ENCODE assay signal across 12 cellular contexts in the genomic region with DNA sequence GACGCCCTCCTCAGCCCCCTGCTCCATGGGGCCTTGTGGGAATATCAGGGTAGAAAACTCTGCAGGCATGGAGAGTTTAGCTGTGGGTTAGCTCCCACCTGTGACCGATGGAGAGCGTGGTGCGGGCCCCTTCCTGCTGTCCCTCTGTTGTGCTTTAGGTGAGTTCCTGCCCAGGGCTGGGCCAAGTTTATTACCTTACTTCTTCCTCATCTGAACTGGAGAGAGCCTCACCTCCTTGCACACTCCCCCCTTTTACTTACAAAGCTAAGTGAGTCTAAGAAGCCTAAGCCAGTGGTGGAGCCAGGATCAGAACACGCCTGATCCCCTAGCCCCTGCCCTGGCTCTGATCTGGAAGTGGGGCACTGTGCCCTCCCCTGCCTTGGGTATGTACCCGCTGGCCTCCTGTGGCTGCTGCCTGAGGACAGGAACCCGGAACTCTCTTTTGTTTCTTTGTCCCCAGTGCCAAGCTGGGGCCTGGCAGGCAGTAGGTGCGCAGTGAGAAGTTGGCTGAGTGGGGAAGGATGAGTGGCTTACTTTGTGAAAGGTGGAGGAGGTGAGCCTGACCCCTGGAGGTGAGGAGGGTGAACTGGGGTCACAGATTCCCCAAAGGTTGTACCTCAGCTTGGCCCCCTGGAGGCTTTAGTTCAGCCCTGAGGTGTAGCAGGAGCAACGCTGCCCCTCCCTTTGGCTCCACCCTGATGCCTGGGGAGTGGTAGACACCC. TPM values are rescaled to one million over a fixed set of nuclear protein-coding genes. Genes with fewer than 3 reads are reported as not detected.
A peak's percentile ranks its signal among the peaks of the same experiment; 100 is the strongest.
DNase-seq lines count a peak whose midpoint lies in the region; TF ChIP-seq lines count a peak whose summit lies in the region.
"Had no signal": no experiment of that assay in that cellular context is flagged by ENCODE, and none has a peak within 500 bp of the region (broad histone marks: within the 10 kb centered on the region; RNA-seq: fewer than 3 reads in every experiment).

No MANE protein-coding gene starts in this region.

- TF ChIP-seq CTCF in NB4 (IDR thresholded peaks at IDR 0.05; ENCODE audit: low read depth, low read length) (peak; percentile 23), progenitor cell of endocrine pancreas (IDR thresholded peaks at IDR 0.05; ENCODE audit: unreplicated experiment) (peak; percentile 49)

- H3K4me1 Mint-ChIP-seq in progenitor cell of endocrine pancreas (ENCODE audit: low read depth): peaks cover 37% of the 10 kb centered on the region
- H3K4me1 Mint-ChIP-seq in activated CD4-positive, alpha-beta T cell treated with anti-CD3 and anti-CD28 coated beads, Interleukin-2, amount 10 ng/mL, durations not matched to agents 7 days and 5 days: no peaks in the 10 kb centered on the region

- peaks cover 27% of the 10 kb centered on the region for H3K27me3 Mint-ChIP-seq in progenitor cell of endocrine pancreas
- H3K27me3 Mint-ChIP-seq in activated CD4-positive, alpha-beta T cell treated with anti-CD3 and anti-CD28 coated beads, Interleukin-2, amount 10 ng/mL, durations not matched to agents 7 days and 5 days: no peaks in the 10 kb centered on the region

- CTCF ChIA-PET in activated CD4-positive, alpha-beta T cell treated with anti-CD3 and anti-CD28 coated beads, Interleukin-2, amount 10 ng/mL, durations not matched to agents 7 days and 5 days (lab: Charles Lee): no interaction called here

- peak overlapping the region; percentile 49 for H3K27ac Mint-ChIP-seq in progenitor cell of endocrine pancreas
- no peak overlapping the region for H3K27ac Mint-ChIP-seq in activated CD4-positive, alpha-beta T cell treated with anti-CD3 and anti-CD28 coated beads, Interleukin-2, amount 10 ng/mL, durations not matched to agents 7 days and 5 days

- peak overlapping the region; percentile 27 to 53 for H3K27ac ChIP-seq in esophagus (ENCODE audit: low read depth in 2 of 2, low read length in 1 of 2)
- H3K27ac ChIP-seq: 22Rv1, neutrophil had no signal

- WGBS in esophagus, 2 donors: 78 to 85% methylated on average over 8 to 9 of the region's 9 CpGs

- no peaks in the 10 kb centered on the region for H3K9me3 Mint-ChIP-seq in progenitor cell of endocrine pancreas (ENCODE audit: low read depth)
- H3K9me3 Mint-ChIP-seq in activated CD4-positive, alpha-beta T cell treated with anti-CD3 and anti-CD28 coated beads, Interleukin-2, amount 10 ng/mL, durations not matched to agents 7 days and 5 days: no peaks in the 10 kb centered on the region

- H3K4me1 ChIP-seq in esophagus (ENCODE audit: control insufficient read depth in 2 of 2, insufficient read depth in 2 of 2, low read length in 1 of 2): peaks cover 8 to 36% of the 10 kb centered on the region in 2 donors

- H3K4me3 Mint-ChIP-seq in progenitor cell of endocrine pancreas (ENCODE audit: low read depth): no peak overlapping the region
- no peak overlapping the region for H3K4me3 Mint-ChIP-seq in activated CD4-positive, alpha-beta T cell treated with anti-CD3 and anti-CD28 coated beads, Interleukin-2, amount 10 ng/mL, durations not matched to agents 7 days and 5 days

- peaks cover 0 to 8% of the 10 kb centered on the region in 2 donors for H3K36me3 ChIP-seq in esophagus (ENCODE audit: control insufficient read depth in 2 of 2, insufficient read depth in 2 of 2, low read length in 1 of 2)
- H3K36me3 ChIP-seq: neutrophil had no signal

- POLR2A ChIA-PET in activated CD4-positive, alpha-beta T cell treated with anti-CD3 and anti-CD28 coated beads, Interleukin-2, amount 10 ng/mL, durations not matched to agents 7 days and 5 days (lab: Charles Lee): no interaction called here

- no peak for TF ChIP-seq POLR2A in NB4 (IDR thresholded peaks at IDR 0.05; ENCODE audit: extremely low read depth, insufficient read length)

- H3K9me3 ChIP-seq in esophagus (ENCODE audit: control insufficient read depth in 2 of 2, insufficient read depth in 1 of 2, low read depth in 1 of 2, low read length in 1 of 2): no peaks in the 10 kb centered on the region
- H3K9me3 ChIP-seq: neutrophil had no signal

- H3K4me3 ChIP-seq in NB4 (ENCODE audit: low read depth, low read length): no peak overlapping the region
- H3K4me3 ChIP-seq in esophagus (ENCODE audit: low read depth in 1 of 2, low read length in 2 of 2): no peak overlapping the region

- peak; percentile 43 for DNase-seq in DMS 273 (lab: John Stamatoyannopoulos, UW; ENCODE audit: unreplicated experiment)
- DNase-seq in DMS 273 treated with DMSO at 0.1 percent for 48 hours (lab: John Stamatoyannopoulos, UW): no peak
- no peak for DNase-seq in NB4 (ENCODE audit: low read depth)
- DNase-seq in progenitor cell of endocrine pancreas (ENCODE audit: low spot score, unreplicated experiment): no peak
- DNase-seq in HuH-7 (ENCODE audit: low spot score): no peak
- DNase-seq in KG1 (lab: John Stamatoyannopoulos, UW): no peak
- no peak for DNase-seq in activated CD4-positive, alpha-beta T cell treated with anti-CD3 and anti-CD28 coated beads, Interleukin-2, amount 10 ng/mL, durations not matched to agents 7 days and 5 days
- DNase-seq: GOT3, NCI-H446 had no signal

- peaks cover 2% of the 10 kb centered on the region for H3K36me3 Mint-ChIP-seq in progenitor cell of endocrine pancreas (ENCODE audit: insufficient read depth)
- H3K36me3 Mint-ChIP-seq in activated CD4-positive, alpha-beta T cell treated with anti-CD3 and anti-CD28 coated beads, Interleukin-2, amount 10 ng/mL, durations not matched to agents 7 days and 5 days (ENCODE audit: low read depth): no peaks in the 10 kb centered on the region

- no peaks in the 10 kb centered on the region for H3K27me3 ChIP-seq in esophagus (ENCODE audit: control insufficient read depth in 1 of 2, insufficient read depth in 2 of 2, low read length in 2 of 2)

RNA-seq across cellular contexts. Expression of a gene that starts 32.9 kb away (rescaled TPM):
- 10 to 100 TPM; 39.1 to 64.4 TPM for polyA plus RNA-seq in esophagus
- total RNA-seq in progenitor cell of endocrine pancreas: 28.0 and 31.3 TPM in 2 replicates
- total RNA-seq in activated CD4-positive, alpha-beta T cell treated with anti-CD3 and anti-CD28 coated beads, Interleukin-2, amount 10 ng/mL, durations not matched to agents 7 days and 5 days: not detected

Comparison
In these comparisons a context has a peak if more than half of its experiments do, and no peak if none do; other contexts are left out.
1. RNA of a gene that starts 32.9 kb away (total RNA-seq): 28.0 to 31.3 TPM in progenitor cell of endocrine pancreas; not detected in activated CD4-positive, alpha-beta T cell treated with anti-CD3 and anti-CD28 coated beads, Interleukin-2, amount 10 ng/mL, durations not matched to agents 7 days and 5 days; every median in the first group is over 10 times any median in the second.